9 cellular contexts compared by ENCODE assay signal in the genomic region with DNA sequence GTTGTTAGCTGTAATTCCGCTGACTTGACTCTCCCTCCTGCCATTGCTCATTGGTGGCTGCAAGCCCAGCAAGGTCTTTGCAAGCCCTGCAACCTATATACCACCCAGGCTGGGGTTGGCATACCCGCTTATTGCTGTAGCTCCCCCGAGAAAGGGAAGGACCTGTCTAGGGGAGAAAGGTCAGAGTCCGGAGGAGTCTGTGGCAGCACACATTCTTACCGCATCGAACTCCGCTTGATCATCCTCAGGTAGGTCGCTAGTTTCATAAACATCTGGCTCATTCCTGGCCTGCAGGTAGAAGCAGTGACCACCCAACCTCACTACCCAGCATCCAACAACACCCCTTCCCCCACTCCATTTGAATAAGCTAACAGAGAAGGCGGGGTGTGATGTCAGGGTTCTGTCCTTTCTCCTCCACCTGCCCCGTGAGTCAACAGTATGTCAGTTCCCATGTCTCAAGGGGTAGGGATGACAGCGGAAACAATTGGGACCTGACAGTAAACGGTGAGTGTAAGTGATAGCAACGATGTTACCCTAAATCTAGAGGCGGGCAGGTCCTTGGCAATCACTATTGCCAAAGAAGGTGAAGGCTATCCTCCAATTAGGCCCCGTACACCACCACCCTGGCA. TPM values are rescaled to one million over a fixed set of nuclear protein-coding genes. Genes with fewer than 3 reads are reported as not detected.
A peak's percentile ranks its signal among the peaks of the same experiment; 100 is the strongest.
DNase-seq lines count a peak whose midpoint lies in the region; ATAC-seq and TF ChIP-seq lines count a peak whose summit lies in the region.
"Had no signal": no experiment of that assay in that cellular context is flagged by ENCODE, and none has a peak within 500 bp of the region (broad histone marks: within the 10 kb centered on the region; RNA-seq: fewer than 3 reads in every experiment).

No MANE protein-coding gene starts in this region.

- DNase-seq in chondrocyte (ENCODE audit: low spot score) (no peak), amygdala (lab: John Stamatoyannopoulos, UW) (no peak), NCI-H69 (lab: John Stamatoyannopoulos, UW) (no peak)
- DNase-seq in naive thymus-derived CD8-positive, alpha-beta T cell, result no peak

- ATAC-seq in naive thymus-derived CD8-positive, alpha-beta T cell, result no peak
- no peak for ATAC-seq in HG03159 (IDR thresholded peaks at IDR 0.05; ENCODE audit: unreplicated experiment)
- ATAC-seq in GM21737 (IDR thresholded peaks at IDR 0.05; ENCODE audit: unreplicated experiment), result no peak

- POLR2A ChIA-PET in naive thymus-derived CD8-positive, alpha-beta T cell (lab: Charles Lee), result interaction anchor here (0.5 to 2.4 kb wide), 5 partner anchors 9 to 44 kb away, joined by 3 to 12 read pairs (median 3); partner anchors contain the start of gene DDIT3

- H3K27ac Mint-ChIP-seq in IgD-negative memory B cell (peak overlapping the region in 2 of 3 donors; percentile 46 to 94), chondrocyte (ENCODE audit: unreplicated experiment) (peak overlapping the region; percentile 97)
- H3K27ac Mint-ChIP-seq in naive thymus-derived CD8-positive, alpha-beta T cell, result peak overlapping the region; percentile 86 to 98 (median 94)

- peaks cover 10 to 31% (median 19%) of the 10 kb centered on the region in 11 experiments; a peak in 21 of 22 replicates for H3K36me3 ChIP-seq in BLaER1 treated with 17β-estradiol and CSF1 and Interleukin-3, amounts not matched to agents 10 nM and 100 nM

- H3K4me3 Mint-ChIP-seq in IgD-negative memory B cell, result peak overlapping the region; percentile 95 to 99 (median 97)
- peak overlapping the region; percentile 99 for H3K4me3 Mint-ChIP-seq in chondrocyte (ENCODE audit: unreplicated experiment)
- peak overlapping the region; percentile 91 to 99 (median 97) for H3K4me3 Mint-ChIP-seq in naive thymus-derived CD8-positive, alpha-beta T cell

- H3K9me3 Mint-ChIP-seq in IgD-negative memory B cell (no peaks in the 10 kb centered on the region), chondrocyte (ENCODE audit: low read depth) (no peaks in the 10 kb centered on the region)
- no peaks in the 10 kb centered on the region for H3K9me3 Mint-ChIP-seq in naive thymus-derived CD8-positive, alpha-beta T cell

- H3K36me3 Mint-ChIP-seq in IgD-negative memory B cell (peaks cover 2% of the 10 kb centered on the region), chondrocyte (ENCODE audit: low read depth) (peaks cover 5% of the 10 kb centered on the region)
- peaks cover 0 to 8% (median 0%) of the 10 kb centered on the region in 3 donors for H3K36me3 Mint-ChIP-seq in naive thymus-derived CD8-positive, alpha-beta T cell

- H3K4me1 ChIP-seq in BLaER1 treated with 17β-estradiol and CSF1 and Interleukin-3, amounts not matched to agents 10 nM and 100 nM, result peaks cover 35 to 52% (median 45%) of the 10 kb centered on the region in 10 experiments

- peaks cover 16 to 31% (median 30%) of the 10 kb centered on the region in 3 donors for H3K4me1 Mint-ChIP-seq in IgD-negative memory B cell
- peaks cover 51% of the 10 kb centered on the region for H3K4me1 Mint-ChIP-seq in chondrocyte (ENCODE audit: low read depth)
- peaks cover 29 to 61% (median 53%) of the 10 kb centered on the region in 4 donors for H3K4me1 Mint-ChIP-seq in naive thymus-derived CD8-positive, alpha-beta T cell

- H3K4me3 ChIP-seq in BLaER1 treated with 17β-estradiol and CSF1 and Interleukin-3, amounts not matched to agents 10 nM and 100 nM, result peak overlapping the region; percentile 79 to 99 (median 94)

- H3K27ac ChIP-seq in BLaER1 treated with 17β-estradiol and CSF1 and Interleukin-3, amounts not matched to agents 10 nM and 100 nM, result peak overlapping the region; percentile 75 to 96 (median 89); a peak in 21 of 22 replicates

- peaks cover 0 to 30% (median 9%) of the 10 kb centered on the region in 11 experiments; a peak in 11 of 22 replicates for H4K20me1 ChIP-seq in BLaER1 treated with 17β-estradiol and CSF1 and Interleukin-3, amounts not matched to agents 10 nM and 100 nM

- peak overlapping the region; percentile 78 to 98 (median 95) for H3K4me2 ChIP-seq in BLaER1 treated with 17β-estradiol and CSF1 and Interleukin-3, amounts not matched to agents 10 nM and 100 nM

- H3K27me3 Mint-ChIP-seq in IgD-negative memory B cell (peaks cover 3% of the 10 kb centered on the region), chondrocyte (ENCODE audit: low read depth) (peaks cover 10% of the 10 kb centered on the region)
- H3K27me3 Mint-ChIP-seq in naive thymus-derived CD8-positive, alpha-beta T cell, result peaks cover 0 to 9% (median 0%) of the 10 kb centered on the region in 5 donors

- H3K27me3 ChIP-seq in BLaER1 treated with 17β-estradiol and CSF1 and Interleukin-3, amounts not matched to agents 10 nM and 100 nM, result peaks cover 35 to 38% (median 36%) of the 10 kb centered on the region in 11 experiments

- H3K9ac ChIP-seq in BLaER1 treated with 17β-estradiol and CSF1 and Interleukin-3, amounts not matched to agents 10 nM and 100 nM, result peak overlapping the region; percentile 88 to 98 (median 95)

- TF ChIP-seq CTCF in chondrocyte (IDR thresholded peaks at IDR 0.05), result no peak

- no peaks in the 10 kb centered on the region for H3K9me3 ChIP-seq in BLaER1 treated with 17β-estradiol and CSF1 and Interleukin-3, amounts not matched to agents 10 nM and 100 nM (replicated peaks in 1 of 11)

RNA-seq across cellular contexts. Expression of gene DCTN2, which starts 1.1 kb away (rescaled TPM):
- 79.0 TPM for polyA plus RNA-seq in IgD-negative memory B cell
- 104 to 117 TPM (median 112 TPM) in 3 replicates for total RNA-seq in chondrocyte
- total RNA-seq in naive thymus-derived CD8-positive, alpha-beta T cell, result 10 to 100 TPM; 69.0 to 70.5 TPM
- polyA plus RNA-seq in naive thymus-derived CD8-positive, alpha-beta T cell, result 10 to 100 TPM; 60.6 to 67.8 (median 67.7) TPM

RNA-seq across cellular contexts. Expression of gene KIF5A, which starts 3.9 kb away (rescaled TPM):
- not detected for polyA plus RNA-seq in IgD-negative memory B cell
- 2.6 to 5.1 TPM (median 3.5 TPM) in 3 replicates for total RNA-seq in chondrocyte
- total RNA-seq in naive thymus-derived CD8-positive, alpha-beta T cell, result 1 to 10 TPM; 1.5 to 2.3 TPM
- polyA plus RNA-seq in naive thymus-derived CD8-positive, alpha-beta T cell, result under 1 TPM in 2 of 3 donors, not detected in 1; 0.17 to 0.20 TPM
- total RNA-seq: LHCN-M2 had no signal

RNA-seq across cellular contexts. Expression of gene MBD6, which starts 23.3 kb away (rescaled TPM):
- polyA plus RNA-seq in IgD-negative memory B cell, result 6.3 TPM
- 66.9 to 86.5 TPM (median 78.4 TPM) in 3 replicates for total RNA-seq in chondrocyte
- 100 to 1,000 TPM in 1 of 2 experiments, 10 to 100 TPM in 1; 98.5 to 104 TPM for total RNA-seq in naive thymus-derived CD8-positive, alpha-beta T cell
- polyA plus RNA-seq in naive thymus-derived CD8-positive, alpha-beta T cell, result 1 to 10 TPM in 2 of 3 donors, under 1 TPM in 1; 0.38 to 2.5 (median 2.1) TPM

RNA-seq across cellular contexts. Expression of gene DDIT3, which starts 25.6 kb away (rescaled TPM):
- polyA plus RNA-seq in IgD-negative memory B cell, result 32.2 TPM
- 9.6 to 79.1 TPM (median 79.0 TPM) in 3 replicates for total RNA-seq in chondrocyte
- total RNA-seq in naive thymus-derived CD8-positive, alpha-beta T cell, result 10 to 100 TPM; 88.0 to 89.5 TPM
- polyA plus RNA-seq in naive thymus-derived CD8-positive, alpha-beta T cell, result 10 to 100 TPM; 13.1 to 18.7 (median 15.5) TPM

RNA-seq across cellular contexts. Expression of gene PIP4K2C, which starts 45.1 kb away (rescaled TPM):
- polyA plus RNA-seq in IgD-negative memory B cell, result 15.5 TPM
- 27.9 to 33.1 TPM (median 30.5 TPM) in 3 replicates for total RNA-seq in chondrocyte
- total RNA-seq in naive thymus-derived CD8-positive, alpha-beta T cell, result 10 to 100 TPM; 23.4 to 24.8 TPM
- 10 to 100 TPM; 10.9 to 24.6 (median 22.7) TPM for polyA plus RNA-seq in naive thymus-derived CD8-positive, alpha-beta T cell
